1 cellular context compared by ENCODE assay signal in genomic region chr11:134270250-134270714, GRCh38.
TF ChIP-seq lines count a peak whose summit lies in the region.

No MANE protein-coding gene starts in this region.

TF ChIP-seq in GM12878, 131 proteins besides CTCF, POLR2A, EP300 and RAD21:
- TF ChIP-seq RUNX3 (IDR thresholded peaks at IDR 0.05; ENCODE audit: low read length) (peak; percentile 84), EGR1 (IDR thresholded peaks at IDR 0.05; ENCODE audit: borderline replicate concordance in 1 of 2, low read depth in 2 of 2, low read length in 2 of 2) (no peak), ZNF384 (IDR thresholded peaks at IDR 0.05; ENCODE audit: borderline replicate concordance, low read depth, low read length) (no peak)
